In the genomic region with DNA sequence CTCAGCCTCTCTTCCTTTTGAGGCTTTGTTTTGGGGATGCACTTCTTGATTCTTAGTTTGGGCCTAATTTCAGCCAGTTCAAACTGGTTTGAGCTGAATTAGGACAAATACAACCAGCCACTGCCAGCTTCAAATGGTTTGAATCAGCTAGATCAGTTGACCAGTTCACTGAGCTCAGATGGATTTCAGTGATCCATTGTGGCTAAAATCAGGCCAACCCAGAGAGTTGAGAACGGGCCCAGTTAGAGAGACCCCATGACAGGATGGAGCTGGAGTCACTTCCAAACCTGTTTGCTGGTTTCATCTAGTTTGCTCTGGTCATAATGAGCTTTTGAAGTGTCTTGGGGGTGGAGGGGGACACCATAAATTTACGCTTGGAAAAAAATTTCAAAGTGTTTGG, we compare ENCODE assay signal across 1 cellular context.
TF ChIP-seq lines count a peak whose summit lies in the region.

No MANE protein-coding gene starts in this region.

TF ChIP-seq in HepG2, 621 proteins besides CTCF, POLR2A, EP300 and RAD21:
- TF ChIP-seq ZNF121 (CRISPR knock-in tag; IDR thresholded peaks at IDR 0.05) (peak; percentile 78), CAMTA2 (CRISPR knock-in tag; IDR thresholded peaks at IDR 0.05; ENCODE audit: borderline replicate concordance) (no peak)
